Comparison of ENCODE assay signal across 8 cellular contexts in genomic region chr20:37081717-37082289, GRCh38. TPM values are rescaled to one million over a fixed set of nuclear protein-coding genes. Genes with fewer than 3 reads are reported as not detected.
DNase-seq lines count a peak whose midpoint lies in the region; ATAC-seq and TF ChIP-seq lines count a peak whose summit lies in the region.

No MANE protein-coding gene starts in this region.

- H3K36me3 Mint-ChIP-seq in T-helper 17 cell (ENCODE audit: low read depth) (no peaks in the 10 kb centered on the region), endodermal cell (ENCODE audit: low read depth) (peaks cover 37% of the 10 kb centered on the region)

- H3K27ac ChIP-seq in endodermal cell (ENCODE audit: low read depth, low read length) (no peak overlapping the region), neuronal stem cell (replicated peaks; ENCODE audit: low read length) (no peak overlapping the region)

- H3K27me3 ChIP-seq in endodermal cell (ENCODE audit: control insufficient read depth, insufficient read depth, low read length, poor library complexity, severe bottlenecking) (no peaks in the 10 kb centered on the region), neuronal stem cell (ENCODE audit: control insufficient read depth in 3 of 3, insufficient read depth in 3 of 3, low read depth in 1 of 3, low read length in 3 of 3) (no peaks in the 10 kb centered on the region)

- H3K36me3 ChIP-seq in endodermal cell (ENCODE audit: control insufficient read depth, insufficient read depth, low read length) (peaks cover 39% of the 10 kb centered on the region), neuronal stem cell (replicated peaks in 1 of 2; ENCODE audit: control insufficient read depth in 2 of 2, insufficient read depth in 2 of 2, low read length in 2 of 2) (peaks cover 7 to 97% of the 10 kb centered on the region in 2 donors)

- DNase-seq in activated T-cell treated with anti-CD3 and anti-CD28 coated beads for 1 hour (ENCODE audit: low read depth) (peak; percentile 43), T-helper 17 cell (peak in 1 of 3 donors; percentile 21), endodermal cell (peak; percentile 60), NCI-H1436 treated with DMSO at 0.1 percent for 48 hours (lab: John Stamatoyannopoulos, UW) (no peak), neuronal stem cell (ENCODE audit: low spot score) (no peak)
- no peak for DNase-seq in activated T-cell treated with anti-CD3 and anti-CD28 coated beads, Interleukin-2, amount 50 U/mL, for 48 hours
- DNase-seq in stimulated activated CD4-positive, alpha-beta T cell treated with anti-CD3 and anti-CD28 coated beads, Interleukin-4, amount 100 ng/mL, for 4 hours: peak; percentile 27 to 35

- H3K79me1 ChIP-seq in neuronal stem cell (ENCODE audit: low read depth, low read length): peaks cover 2% of the 10 kb centered on the region

- H2AK5ac ChIP-seq in neuronal stem cell (ENCODE audit: low read depth, low read length): no peak overlapping the region

- no peak overlapping the region for H3K4ac ChIP-seq in neuronal stem cell (ENCODE audit: low read length)

- H4K8ac ChIP-seq in neuronal stem cell (ENCODE audit: low read depth, low read length): no peak overlapping the region

- H3K4me1 ChIP-seq in endodermal cell (ENCODE audit: control insufficient read depth, insufficient read depth, low read length) (no peaks in the 10 kb centered on the region), neuronal stem cell (ENCODE audit: control insufficient read depth in 2 of 2, insufficient read depth in 1 of 2, low read depth in 1 of 2, low read length in 2 of 2) (no peaks in the 10 kb centered on the region)

- no peak overlapping the region for H4K91ac ChIP-seq in neuronal stem cell (ENCODE audit: low read depth, low read length, poor library complexity)

- H3K4me3 Mint-ChIP-seq in T-helper 17 cell (no peak overlapping the region), endodermal cell (no peak overlapping the region)

- no peak overlapping the region for H2BK5ac ChIP-seq in neuronal stem cell (ENCODE audit: low read length)

- no peak overlapping the region for H3K4me2 ChIP-seq in neuronal stem cell (ENCODE audit: insufficient read depth, low read length, poor library complexity, severe bottlenecking)

- H3K9me3 Mint-ChIP-seq in endodermal cell: no peaks in the 10 kb centered on the region

- H2BK12ac ChIP-seq in neuronal stem cell (ENCODE audit: low read length): no peak overlapping the region

- ATAC-seq in T-helper 17 cell (peak; percentile 61), HG02970 (IDR thresholded peaks at IDR 0.05; ENCODE audit: low FRiP score, unreplicated experiment) (no peak)

- H3K9me3 ChIP-seq in T-helper 17 cell (ENCODE audit: control insufficient read depth, low read length, poor library complexity, severe bottlenecking): no peaks in the 10 kb centered on the region
- no peaks in the 10 kb centered on the region for H3K9me3 ChIP-seq in endodermal cell (ENCODE audit: control insufficient read depth, low read length)
- no peaks in the 10 kb centered on the region for H3K9me3 ChIP-seq in neuronal stem cell (replicated peaks in 1 of 2; ENCODE audit: control insufficient read depth in 2 of 2, insufficient read depth in 1 of 2, low read depth in 1 of 2, low read length in 2 of 2)

- no peak overlapping the region for H3K14ac ChIP-seq in neuronal stem cell (ENCODE audit: low read length)

- H3K27me3 Mint-ChIP-seq in T-helper 17 cell: no peaks in the 10 kb centered on the region
- no peaks in the 10 kb centered on the region for H3K27me3 Mint-ChIP-seq in endodermal cell (ENCODE audit: insufficient read depth)

- no peak overlapping the region for H2AFZ ChIP-seq in neuronal stem cell (ENCODE audit: low read length)

- no peak overlapping the region for H3K9ac ChIP-seq in endodermal cell (ENCODE audit: extremely low read depth, low read length, poor library complexity, severe bottlenecking)
- no peak overlapping the region for H3K9ac ChIP-seq in neuronal stem cell (ENCODE audit: low read depth, low read length, poor library complexity)

- no peak overlapping the region for H2BK120ac ChIP-seq in neuronal stem cell (ENCODE audit: low read depth, low read length)

- H3K23ac ChIP-seq in neuronal stem cell (ENCODE audit: low read depth, low read length, poor library complexity): no peak overlapping the region

- peak; percentile 70 for TF ChIP-seq CTCF in endodermal cell (conservative IDR thresholded peaks at IDR 0.05)

- H3K4me1 Mint-ChIP-seq in T-helper 17 cell (peaks cover 13% of the 10 kb centered on the region), endodermal cell (no peaks in the 10 kb centered on the region)

- H3K18ac ChIP-seq in neuronal stem cell (ENCODE audit: low read length): no peak overlapping the region

- no peak overlapping the region for H3K4me3 ChIP-seq in endodermal cell (ENCODE audit: low read length)
- H3K4me3 ChIP-seq in neuronal stem cell (ENCODE audit: low read length in 2 of 2): no peak overlapping the region

- H3K27ac Mint-ChIP-seq in T-helper 17 cell (peak overlapping the region; percentile 63), endodermal cell (no peak overlapping the region)

- no peak overlapping the region for H2BK15ac ChIP-seq in neuronal stem cell (ENCODE audit: low read length)

- WGBS in endodermal cell (ENCODE audit: insufficient coverage in 1 of 2, insufficient read length in 1 of 2), 2 experiments: 90 to 96% methylated on average over 5 of the region's 5 CpGs
- WGBS in neuronal stem cell (ENCODE audit: extremely low coverage in 2 of 2, insufficient read length in 2 of 2, insufficient replicate concordance in 1 of 2), 2 donors: no CpG with 5 or more reads among the region's 5 CpGs

RNA-seq across cellular contexts. Expression of gene RBL1, which starts 14.0 kb away (rescaled TPM):
- total RNA-seq in T-helper 17 cell: 10 to 100 TPM; 27.1 to 27.3 TPM
- 10 to 100 TPM; 11.4 to 16.7 TPM for total RNA-seq in endodermal cell
- polyA plus RNA-seq in endodermal cell (2013, experiment 1 of 2): 12.8 TPM
- 13.7 TPM for polyA plus RNA-seq in endodermal cell (2013, experiment 2 of 2)
- polyA plus RNA-seq in neuronal stem cell (2013, experiment 1 of 2): 5.6 TPM
- 6.1 TPM for polyA plus RNA-seq in neuronal stem cell (2013, experiment 2 of 2)

Comparison
In these comparisons a context has a peak if more than half of its experiments do, and no peak if none do; other contexts are left out.
1. DNase-seq: peak in activated T-cell treated with anti-CD3 and anti-CD28 coated beads for 1 hour (single experiment), endodermal cell (single experiment) and stimulated activated CD4-positive, alpha-beta T cell treated with anti-CD3 and anti-CD28 coated beads, Interleukin-4, amount 100 ng/mL, for 4 hours (2 of 2); none in activated T-cell treated with anti-CD3 and anti-CD28 coated beads, Interleukin-2, amount 50 U/mL, for 48 hours (0 of 2), NCI-H1436 treated with DMSO at 0.1 percent for 48 hours (single experiment) and neuronal stem cell (single experiment).